In genomic region chr12:5280091-5280490, GRCh38 we compare ENCODE assay signal across 32 cellular contexts.
"Had no signal": no experiment of that assay in that cellular context is flagged by ENCODE, and none has a peak within 500 bp of the region (broad histone marks: within the 10 kb centered on the region; RNA-seq: fewer than 3 reads in every experiment).

No MANE protein-coding gene starts in this region.

- FAIRE-seq: endometrium, endothelial cell of umbilical vein had no signal

- H3K36me3 Mint-ChIP-seq: activated naive CD4-positive, alpha-beta T cell treated with anti-CD3 and anti-CD28 coated beads, Interleukin-2, amount 10 ng/mL, durations not matched to agents 7 days and 5 days; activated naive CD4-positive, alpha-beta T cell treated with anti-CD3 and anti-CD28 coated beads, Interleukin-2, amount 50 U/mL, for 72 hours; activated naive CD8-positive, alpha-beta T cell treated with anti-CD3 and anti-CD28 coated beads, Interleukin-2, amount 10 ng/mL, durations not matched to agents 7 days and 5 days; brain had no signal

- H3K4me1 Mint-ChIP-seq: activated CD4-positive, alpha-beta memory T cell treated with anti-CD3 and anti-CD28 coated beads, Interleukin-2, amount 10 ng/mL, durations not matched to agents 7 days and 5 days; activated CD4-positive, alpha-beta T cell treated with anti-CD3 and anti-CD28 coated beads, Interleukin-2, amount 10 ng/mL, durations not matched to agents 7 days and 5 days; activated naive CD4-positive, alpha-beta T cell treated with anti-CD3 and anti-CD28 coated beads, Interleukin-2, amount 10 ng/mL, durations not matched to agents 7 days and 5 days; activated naive CD8-positive, alpha-beta T cell treated with anti-CD3 and anti-CD28 coated beads, Interleukin-2, amount 10 ng/mL, durations not matched to agents 7 days and 5 days; brain; WTC11 had no signal

- H3K4me3 ChIP-seq: ascending aorta, breast epithelium, cardiac muscle cell, colonic mucosa, gastrocnemius medialis, heart left ventricle had no signal

- H3K27me3 ChIP-seq: ascending aorta, cardiac muscle cell, colonic mucosa, foreskin keratinocyte, gastrocnemius medialis, heart left ventricle had no signal

- H3K27me3 Mint-ChIP-seq: activated CD4-positive, alpha-beta memory T cell treated with anti-CD3 and anti-CD28 coated beads, Interleukin-2, amount 10 ng/mL, durations not matched to agents 7 days and 5 days; activated naive CD4-positive, alpha-beta T cell treated with anti-CD3 and anti-CD28 coated beads, Interleukin-2, amount 10 ng/mL, durations not matched to agents 7 days and 5 days; activated T-cell treated with anti-CD3 and anti-CD28 coated beads, Interleukin-2, amount 50 U/mL, for 24 hours; brain had no signal

- ATAC-seq: activated naive CD4-positive, alpha-beta T cell treated with anti-CD3 and anti-CD28 coated beads, Interleukin-2, amount 50 U/mL, for 72 hours; activated T-cell treated with anti-CD3 and anti-CD28 coated beads, Interleukin-2, amount 50 U/mL, for 72 hours; foreskin keratinocyte; gastrocnemius medialis; heart left ventricle; WTC11 had no signal

- H3K36me3 ChIP-seq: ascending aorta, breast epithelium, cardiac muscle cell, colonic mucosa, gastrocnemius medialis, heart left ventricle had no signal

- H3K4me3 Mint-ChIP-seq: activated CD4-positive, alpha-beta memory T cell treated with anti-CD3 and anti-CD28 coated beads, Interleukin-2, amount 10 ng/mL, durations not matched to agents 7 days and 5 days; activated CD4-positive, alpha-beta T cell treated with anti-CD3 and anti-CD28 coated beads, Interleukin-2, amount 10 ng/mL, durations not matched to agents 7 days and 5 days; activated naive CD4-positive, alpha-beta T cell treated with anti-CD3 and anti-CD28 coated beads, Interleukin-2, amount 10 ng/mL, durations not matched to agents 7 days and 5 days; activated naive CD8-positive, alpha-beta T cell treated with anti-CD3 and anti-CD28 coated beads, Interleukin-2, amount 10 ng/mL, durations not matched to agents 7 days and 5 days; activated T-cell treated with anti-CD3 and anti-CD28 coated beads, Interleukin-2, amount 50 U/mL, for 24 hours; activated T-cell treated with anti-CD3 and anti-CD28 coated beads, Interleukin-2, amount 50 U/mL, for 72 hours; brain; WTC11 had no signal

- H3K27ac ChIP-seq: ascending aorta, breast epithelium, cardiac muscle cell, colonic mucosa, epithelial cell of prostate, foreskin keratinocyte, gastrocnemius medialis, heart left ventricle, VCaP had no signal

- H3K9me3 ChIP-seq: ascending aorta, breast epithelium, colonic mucosa, gastrocnemius medialis, heart left ventricle had no signal

- DNase-seq: activated CD4-positive, alpha-beta memory T cell treated with anti-CD3 and anti-CD28 coated beads, Interleukin-2, amount 10 ng/mL, durations not matched to agents 7 days and 5 days; activated CD4-positive, alpha-beta T cell treated with anti-CD3 and anti-CD28 coated beads for 1 hour; activated CD4-positive, alpha-beta T cell treated with anti-CD3 and anti-CD28 coated beads for 4 hours; activated CD4-positive, alpha-beta T cell treated with anti-CD3 and anti-CD28 coated beads, Interleukin-2, amount 10 ng/mL, durations not matched to agents 7 days and 5 days; activated CD4-positive, alpha-beta T cell treated with anti-CD3 and anti-CD28 coated beads, Interleukin-2, amount 50 U/mL, for 4 hours; activated CD8-positive, alpha-beta memory T cell treated with anti-CD3 and anti-CD28 coated beads, Interleukin-2, amount 50 U/mL, for 48 hours; activated gamma-delta T cell; activated naive CD4-positive, alpha-beta T cell; activated naive CD4-positive, alpha-beta T cell treated with anti-CD3 and anti-CD28 coated beads, Interleukin-2, amount 10 ng/mL, durations not matched to agents 7 days and 5 days; activated naive CD8-positive, alpha-beta T cell treated with anti-CD3 and anti-CD28 coated beads, Interleukin-2, amount 10 ng/mL, durations not matched to agents 7 days and 5 days; activated T-cell treated with anti-CD3 and anti-CD28 coated beads for 4 hours; activated T-cell treated with anti-CD3 and anti-CD28 coated beads, Interleukin-2, amount 50 U/mL, for 24 hours; activated T-cell treated with anti-CD3 and anti-CD28 coated beads, Interleukin-2, amount 50 U/mL, for 72 hours; central memory CD4-positive, alpha-beta T cell; cerebellar nuclear complex; colonic mucosa; effector memory CD4-positive, alpha-beta T cell; foreskin keratinocyte; gastrocnemius medialis; glutamatergic neuron; heart left ventricle; T-helper 2 cell had no signal

- H3K4me1 ChIP-seq: ascending aorta, breast epithelium, colonic mucosa, foreskin keratinocyte, heart left ventricle had no signal

- H3K27ac Mint-ChIP-seq: activated CD4-positive, alpha-beta memory T cell treated with anti-CD3 and anti-CD28 coated beads, Interleukin-2, amount 10 ng/mL, durations not matched to agents 7 days and 5 days; activated CD4-positive, alpha-beta T cell treated with anti-CD3 and anti-CD28 coated beads, Interleukin-2, amount 10 ng/mL, durations not matched to agents 7 days and 5 days; activated naive CD4-positive, alpha-beta T cell treated with anti-CD3 and anti-CD28 coated beads, Interleukin-2, amount 10 ng/mL, durations not matched to agents 7 days and 5 days; activated naive CD4-positive, alpha-beta T cell treated with anti-CD3 and anti-CD28 coated beads, Interleukin-2, amount 50 U/mL, for 72 hours; activated naive CD8-positive, alpha-beta T cell treated with anti-CD3 and anti-CD28 coated beads, Interleukin-2, amount 10 ng/mL, durations not matched to agents 7 days and 5 days; activated T-cell treated with anti-CD3 and anti-CD28 coated beads, Interleukin-2, amount 50 U/mL, for 24 hours; activated T-cell treated with anti-CD3 and anti-CD28 coated beads, Interleukin-2, amount 50 U/mL, for 72 hours; brain; WTC11 had no signal

- H3K9me3 Mint-ChIP-seq: activated CD4-positive, alpha-beta memory T cell treated with anti-CD3 and anti-CD28 coated beads, Interleukin-2, amount 10 ng/mL, durations not matched to agents 7 days and 5 days; activated CD4-positive, alpha-beta T cell treated with anti-CD3 and anti-CD28 coated beads, Interleukin-2, amount 10 ng/mL, durations not matched to agents 7 days and 5 days; activated naive CD4-positive, alpha-beta T cell treated with anti-CD3 and anti-CD28 coated beads, Interleukin-2, amount 10 ng/mL, durations not matched to agents 7 days and 5 days; activated naive CD8-positive, alpha-beta T cell treated with anti-CD3 and anti-CD28 coated beads, Interleukin-2, amount 10 ng/mL, durations not matched to agents 7 days and 5 days; activated T-cell treated with anti-CD3 and anti-CD28 coated beads, Interleukin-2, amount 50 U/mL, for 72 hours had no signal
